ENCODE assay signal across 25 cellular contexts in the genomic region with DNA sequence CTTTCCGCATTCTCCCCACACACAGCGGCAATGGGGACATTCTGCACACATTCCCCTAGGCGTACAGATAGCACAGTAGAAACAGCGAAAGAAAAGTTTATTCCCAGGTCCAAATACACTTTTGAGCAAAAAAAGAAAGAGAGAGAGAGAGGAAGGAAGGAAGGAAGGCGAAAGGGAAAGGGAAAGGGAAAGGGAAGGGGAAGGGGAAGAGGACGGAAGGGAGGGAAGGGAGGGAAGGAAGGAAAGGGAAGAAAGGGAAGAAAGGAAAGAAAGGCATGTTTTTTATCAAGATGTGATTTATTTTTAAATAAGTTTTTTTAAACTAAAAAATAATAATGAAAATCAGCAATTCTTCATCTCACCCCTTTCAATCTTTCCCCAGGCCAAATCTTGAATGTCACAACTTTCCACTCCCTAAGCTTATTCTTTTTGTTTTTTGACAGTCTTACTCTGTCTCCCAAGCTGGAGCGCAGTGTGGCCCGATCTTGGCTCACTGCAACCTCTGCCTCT.
"Had no signal": no experiment of that assay in that cellular context is flagged by ENCODE, and none has a peak within 500 bp of the region (broad histone marks: within the 10 kb centered on the region; RNA-seq: fewer than 3 reads in every experiment).

No MANE protein-coding gene starts in this region.

- H3K36me3 Mint-ChIP-seq: naive thymus-derived CD8-positive, alpha-beta T cell; natural killer cell treated with Interleukin-12 subunit alpha and Interleukin-12 subunit beta and Interleukin-15 and Interleukin-18, amount 100 ng/mL, for 72 hours; stimulated activated effector memory CD8-positive, alpha-beta T cell treated with anti-CD3 and anti-CD28 coated beads, Interleukin-12 subunit alpha, Interleukin-12 subunit beta, amount 100 ng/mL, for 72 hours; stimulated activated naive B cell treated with anti-CD40 and anti-IgM and Interleukin-4, amounts not matched to agents 10 μg/mL and 1 μg/mL and 100 μg/mL, for 72 hours had no signal

- H3K4me3 ChIP-seq: pancreas, psoas muscle, right lobe of liver, sigmoid colon, stomach, thoracic aorta, thyroid gland, tibial nerve, upper lobe of left lung, vagina had no signal

- H3K27ac Mint-ChIP-seq: naive thymus-derived CD8-positive, alpha-beta T cell; natural killer cell treated with Interleukin-12 subunit alpha and Interleukin-12 subunit beta and Interleukin-15 and Interleukin-18, amount 100 ng/mL, for 72 hours; stimulated activated effector memory CD8-positive, alpha-beta T cell treated with anti-CD3 and anti-CD28 coated beads, Interleukin-12 subunit alpha, Interleukin-12 subunit beta, amount 100 ng/mL, for 72 hours; stimulated activated naive B cell treated with anti-CD40 and anti-IgM and Interleukin-4, amounts not matched to agents 10 μg/mL and 1 μg/mL and 100 μg/mL, for 72 hours; stimulated activated naive CD8-positive, alpha-beta T cell treated with anti-CD3 and anti-CD28 coated beads, Interleukin-15, Interleukin-2, amounts not matched to agents 100 ng/mL and 50 ng/mL, for 24 hours had no signal

- H3K9me3 ChIP-seq: neutrophil, pancreas, psoas muscle, right lobe of liver, sigmoid colon, stomach, thoracic aorta, thyroid gland, tibial nerve, upper lobe of left lung, vagina had no signal

- H3K36me3 ChIP-seq: neutrophil, pancreas, right lobe of liver, sigmoid colon, stomach, thoracic aorta, thyroid gland, tibial nerve, upper lobe of left lung, vagina had no signal

- FAIRE-seq: pancreas, small intestine, urothelium cell line had no signal

- DNase-seq: naive thymus-derived CD8-positive, alpha-beta T cell; nephron progenitor cell; nucleus accumbens; pancreas; psoas muscle; right cardiac atrium; sigmoid colon; small intestine; stimulated activated CD4-positive, alpha-beta T cell treated with anti-CD3 and anti-CD28 coated beads, Interleukin-15, amount 100 ng/mL, for 24 hours; stimulated activated CD4-positive, alpha-beta T cell treated with anti-CD3 and anti-CD28 coated beads, Interleukin-4, amount 100 ng/mL, for 24 hours; stimulated activated naive B cell treated with anti-CD40 and anti-IgM and Interleukin-4, amounts not matched to agents 10 μg/mL and 1 μg/mL and 100 μg/mL, for 72 hours; stimulated activated naive CD4-positive, alpha-beta T cell treated with Interleukin-2 at 50 U/mL for 16 hours; stomach; thyroid gland; upper lobe of left lung had no signal

- ATAC-seq: naive thymus-derived CD8-positive, alpha-beta T cell; natural killer cell treated with Interleukin-12 subunit alpha and Interleukin-12 subunit beta and Interleukin-15 and Interleukin-18, amount 100 ng/mL, for 72 hours; pancreas; psoas muscle; right cardiac atrium; right lobe of liver; stimulated activated effector memory CD8-positive, alpha-beta T cell treated with anti-CD3 and anti-CD28 coated beads, Interleukin-12 subunit alpha, Interleukin-12 subunit beta, amount 100 ng/mL, for 72 hours; stimulated activated naive B cell treated with anti-CD40 and anti-IgM and Interleukin-4, amounts not matched to agents 10 μg/mL and 1 μg/mL and 100 μg/mL, for 72 hours had no signal

- H3K27me3 ChIP-seq: neutrophil, pancreas, right lobe of liver, sigmoid colon, stomach, thyroid gland, tibial nerve, upper lobe of left lung, vagina had no signal

- H3K4me3 Mint-ChIP-seq: naive thymus-derived CD8-positive, alpha-beta T cell; natural killer cell treated with Interleukin-12 subunit alpha and Interleukin-12 subunit beta and Interleukin-15 and Interleukin-18, amount 100 ng/mL, for 72 hours; nephron progenitor cell; neural crest cell; stimulated activated effector memory CD8-positive, alpha-beta T cell treated with anti-CD3 and anti-CD28 coated beads, Interleukin-12 subunit alpha, Interleukin-12 subunit beta, amount 100 ng/mL, for 72 hours; stimulated activated naive B cell treated with anti-CD40 and anti-IgM and Interleukin-4, amounts not matched to agents 10 μg/mL and 1 μg/mL and 100 μg/mL, for 72 hours; stimulated activated naive CD8-positive, alpha-beta T cell treated with anti-CD3 and anti-CD28 coated beads, Interleukin-15, Interleukin-2, amounts not matched to agents 100 ng/mL and 50 ng/mL, for 24 hours had no signal

- H3K4me1 ChIP-seq: pancreas, psoas muscle, right lobe of liver, sigmoid colon, stomach, thyroid gland, upper lobe of left lung, vagina had no signal

- H3K27ac ChIP-seq: neutrophil, pancreas, psoas muscle, right lobe of liver, sigmoid colon, stomach, thoracic aorta, thyroid gland, tibial nerve, upper lobe of left lung, vagina had no signal

- H3K9me3 Mint-ChIP-seq: natural killer cell treated with Interleukin-12 subunit alpha and Interleukin-12 subunit beta and Interleukin-15 and Interleukin-18, amount 100 ng/mL, for 72 hours; stimulated activated effector memory CD8-positive, alpha-beta T cell treated with anti-CD3 and anti-CD28 coated beads, Interleukin-12 subunit alpha, Interleukin-12 subunit beta, amount 100 ng/mL, for 72 hours; stimulated activated naive CD8-positive, alpha-beta T cell treated with anti-CD3 and anti-CD28 coated beads, Interleukin-15, Interleukin-2, amounts not matched to agents 100 ng/mL and 50 ng/mL, for 24 hours had no signal

- H3K4me1 Mint-ChIP-seq: neural crest cell; stimulated activated effector memory CD8-positive, alpha-beta T cell treated with anti-CD3 and anti-CD28 coated beads, Interleukin-12 subunit alpha, Interleukin-12 subunit beta, amount 100 ng/mL, for 72 hours; stimulated activated naive B cell treated with anti-CD40 and anti-IgM and Interleukin-4, amounts not matched to agents 10 μg/mL and 1 μg/mL and 100 μg/mL, for 72 hours had no signal
